In genomic region chr7:157828190-157828589, GRCh38 we compare ENCODE assay signal across 27 cellular contexts.
"Had no signal": no experiment of that assay in that cellular context is flagged by ENCODE, and none has a peak within 500 bp of the region (broad histone marks: within the 10 kb centered on the region; RNA-seq: fewer than 3 reads in every experiment).

No MANE protein-coding gene starts in this region.

- H3K4me3 Mint-ChIP-seq: activated CD4-positive, alpha-beta memory T cell treated with anti-CD3 and anti-CD28 coated beads, Interleukin-2, amount 10 ng/mL, durations not matched to agents 7 days and 5 days; activated CD4-positive, alpha-beta T cell treated with anti-CD3 and anti-CD28 coated beads for 36 hours; activated naive CD8-positive, alpha-beta T cell; activated naive CD8-positive, alpha-beta T cell treated with anti-CD3 and anti-CD28 coated beads, Interleukin-2, amount 50 U/mL, for 24 hours; activated T-cell treated with anti-CD3 and anti-CD28 coated beads, Interleukin-2, amount 50 U/mL, for 24 hours; brain had no signal

- H3K4me3 ChIP-seq: SJCRH30, SK-N-MC had no signal

- ATAC-seq: activated naive CD8-positive, alpha-beta T cell treated with anti-CD3 and anti-CD28 coated beads, Interleukin-2, amount 50 U/mL, for 24 hours; Panc1 had no signal

- H3K36me3 ChIP-seq: SJCRH30 had no signal

- H3K4me1 ChIP-seq: SJCRH30 had no signal

- H3K27ac ChIP-seq: SJCRH30, SK-N-MC had no signal

- H3K27me3 Mint-ChIP-seq: activated CD4-positive, alpha-beta memory T cell treated with anti-CD3 and anti-CD28 coated beads, Interleukin-2, amount 10 ng/mL, durations not matched to agents 7 days and 5 days; activated CD4-positive, alpha-beta T cell treated with anti-CD3 and anti-CD28 coated beads for 36 hours; activated naive CD8-positive, alpha-beta T cell; activated naive CD8-positive, alpha-beta T cell treated with anti-CD3 and anti-CD28 coated beads, Interleukin-2, amount 50 U/mL, for 24 hours had no signal

- H3K9me3 Mint-ChIP-seq: activated CD4-positive, alpha-beta memory T cell treated with anti-CD3 and anti-CD28 coated beads, Interleukin-2, amount 10 ng/mL, durations not matched to agents 7 days and 5 days; activated naive CD8-positive, alpha-beta T cell treated with anti-CD3 and anti-CD28 coated beads, Interleukin-2, amount 50 U/mL, for 24 hours; activated T-cell treated with anti-CD3 and anti-CD28 coated beads, Interleukin-2, amount 50 U/mL, for 24 hours; activated T-helper 2 cell treated with anti-CD3 and anti-CD28 coated beads, Interferon-gamma antibody, Interleukin-2, Interleukin-4, amounts not matched to agents 10 μg/mL and 5 μg/mL and 100 μg/mL, durations not matched to agents 14 hours and 24 hours and 36 hours had no signal

- H3K27ac Mint-ChIP-seq: activated CD4-positive, alpha-beta memory T cell treated with anti-CD3 and anti-CD28 coated beads, Interleukin-2, amount 10 ng/mL, durations not matched to agents 7 days and 5 days; activated naive CD8-positive, alpha-beta T cell; activated naive CD8-positive, alpha-beta T cell treated with anti-CD3 and anti-CD28 coated beads, Interleukin-2, amount 50 U/mL, for 24 hours; activated T-cell treated with anti-CD3 and anti-CD28 coated beads, Interleukin-2, amount 50 U/mL, for 24 hours; activated T-helper 2 cell treated with anti-CD3 and anti-CD28 coated beads, Interferon-gamma antibody, Interleukin-2, Interleukin-4, amounts not matched to agents 10 μg/mL and 5 μg/mL and 100 μg/mL, durations not matched to agents 14 hours and 24 hours and 36 hours; brain had no signal

- DNase-seq: activated CD4-positive, alpha-beta memory T cell treated with anti-CD3 and anti-CD28 coated beads, Interleukin-2, amount 10 ng/mL, durations not matched to agents 7 days and 5 days; activated CD8-positive, alpha-beta memory T cell treated with anti-CD3 and anti-CD28 coated beads for 24 hours; activated gamma-delta T cell; activated naive CD4-positive, alpha-beta T cell treated with Interleukin-2 at 50 U/mL for 16 hours; activated T-cell treated with anti-CD3 and anti-CD28 coated beads, Interleukin-2, amount 50 U/mL, for 24 hours; anterior cingulate cortex; caudate nucleus; Karpas-422; KBM-7; NCI-H1105; NCI-H1417 treated with DMSO at 0.1 percent for 48 hours; NCI-H1930; NCI-H2081 treated with DMSO at 0.1 percent for 48 hours; NCI-H226; NCI-H446 treated with DMSO at 0.1 percent for 48 hours; NCI-H524; NCI-H69; NCI-H82; SHP77; SJCRH30 had no signal

- H3K9me3 ChIP-seq: SJCRH30 had no signal

- H3K36me3 Mint-ChIP-seq: activated naive CD8-positive, alpha-beta T cell; brain had no signal
